In genomic region chr3:50170689-50171088, GRCh38 we compare ENCODE assay signal across 11 cellular contexts. TPM values are rescaled to one million over a fixed set of nuclear protein-coding genes. Genes with fewer than 3 reads are reported as not detected.
DNase-seq lines count a peak whose midpoint lies in the region; ATAC-seq and TF ChIP-seq lines count a peak whose summit lies in the region.
"Had no signal": no experiment of that assay in that cellular context is flagged by ENCODE, and none has a peak within 500 bp of the region (broad histone marks: within the 10 kb centered on the region; RNA-seq: fewer than 3 reads in every experiment).

No MANE protein-coding gene starts in this region.

- H3K4me2 ChIP-seq in skeletal muscle satellite cell (ENCODE audit: low read length) = peak overlapping the region; percentile 5

- H3K27me3 ChIP-seq in adrenal gland = no peaks in the 10 kb centered on the region
- H3K27me3 ChIP-seq in heart right ventricle = no peaks in the 10 kb centered on the region
- H3K27me3 ChIP-seq in skeletal muscle satellite cell (ENCODE audit: control insufficient read depth, insufficient read depth, low read length) = no peaks in the 10 kb centered on the region

- H3K9ac ChIP-seq in skeletal muscle satellite cell (ENCODE audit: low read depth, low read length) = peak overlapping the region; percentile 40

- DNase-seq in H4 (ENCODE audit: low spot score) = peak; percentile 35
- peak in 6 of 7 donors; percentile 57 to 79 (median 66) for DNase-seq in adrenal gland
- peak; percentile 64 to 85 for DNase-seq in heart right ventricle
- no peak for DNase-seq in SHP77 treated with DMSO at 0.1 percent for 48 hours (lab: John Stamatoyannopoulos, UW)
- DNase-seq in NCI-H2196 treated with DMSO at 0.1 percent for 48 hours (lab: John Stamatoyannopoulos, UW; ENCODE audit: unreplicated experiment) = no peak
- DNase-seq in HUDEP-2 (lab: John Stamatoyannopoulos, UW; ENCODE audit: unreplicated experiment in 76 of 76) = no peak
- DNase-seq in NCI-H2196 (lab: John Stamatoyannopoulos, UW; ENCODE audit: unreplicated experiment) = no peak
- DNase-seq: activated CD4-positive, alpha-beta T cell treated with anti-CD3 and anti-CD28 coated beads for 1 hour; stimulated activated CD4-positive, alpha-beta T cell treated with anti-CD3 and anti-CD28 coated beads, Interleukin-1b, Interleukin-23, amount 100 ng/mL, for 48 hours had no signal

- H3K4me3 ChIP-seq in adrenal gland = no peak overlapping the region
- H3K4me3 ChIP-seq in heart right ventricle = peak overlapping the region in 1 of 10 donors; percentile 19
- no peak overlapping the region for H3K4me3 ChIP-seq in skeletal muscle satellite cell (ENCODE audit: low read length)

- peak; percentile 57 to 84 (median 74) for ATAC-seq in heart right ventricle

- peak overlapping the region in 2 of 5 donors; percentile 38 to 67 for H3K27ac ChIP-seq in adrenal gland
- H3K27ac ChIP-seq in heart right ventricle = peak overlapping the region; percentile 41 to 91 (median 84)

- TF ChIP-seq POLR2A in adrenal gland (IDR thresholded peaks at IDR 0.05) = no peak

- intact Hi-C loops in adrenal gland (cut with DNase I) (no loop called here), heart right ventricle (cut with DNase I) (no loop called here)

- WGBS in adrenal gland, 4 donors = 50 to 80% (median 66%) methylated on average over 7 to 10 of the region's 10 CpGs
- WGBS in heart right ventricle, 2 donors = 68 to 71% methylated on average over 10 of the region's 10 CpGs

- H3K36me3 ChIP-seq in adrenal gland (replicated peaks in 1 of 2) = no peaks in the 10 kb centered on the region
- H3K36me3 ChIP-seq in heart right ventricle = peaks cover 0 to 20% (median 5%) of the 10 kb centered on the region in 9 donors
- H3K36me3 ChIP-seq in skeletal muscle satellite cell (ENCODE audit: insufficient read depth, low read length) = no peaks in the 10 kb centered on the region

- H3K9me3 ChIP-seq in adrenal gland (replicated peaks in 1 of 3) = no peaks in the 10 kb centered on the region
- H3K9me3 ChIP-seq in heart right ventricle = no peaks in the 10 kb centered on the region
- H3K9me3 ChIP-seq in skeletal muscle satellite cell (replicated peaks; ENCODE audit: low read length) = no peaks in the 10 kb centered on the region

- no peak for TF ChIP-seq CTCF in adrenal gland (IDR thresholded peaks at IDR 0.05)
- TF ChIP-seq CTCF in heart right ventricle (IDR thresholded peaks at IDR 0.05) = no peak

- H3K4me1 ChIP-seq in adrenal gland (replicated peaks in 1 of 2) = peaks cover 0 to 6% of the 10 kb centered on the region in 2 donors
- H3K4me1 ChIP-seq in heart right ventricle = peaks cover 41 to 75% (median 66%) of the 10 kb centered on the region in 9 donors
- H3K4me1 ChIP-seq in skeletal muscle satellite cell (ENCODE audit: control insufficient read depth, insufficient read depth, low read length) = peaks cover 59% of the 10 kb centered on the region

RNA-seq across cellular contexts. Expression of gene SEMA3F, which starts 15.6 kb away (rescaled TPM):
- total RNA-seq in H4 (2014; rRNA removed; shearing (Covaris generic)) = 0.33 and 3.8 TPM in 2 replicates
- total RNA-seq in adrenal gland (10 to 100 TPM in 6 of 8 donors, 1 to 10 TPM in 2; 9.0 to 21.1 (median 13.6) TPM), heart right ventricle (10 to 100 TPM in 5 of 10 donors, 1 to 10 TPM in 5; 5.1 to 37.2 (median 10.2) TPM)
- polyA plus RNA-seq in adrenal gland (10 to 100 TPM in 2 of 3 donors, 1 to 10 TPM in 1; 7.3 to 16.7 (median 14.5) TPM), heart right ventricle (10 to 100 TPM; 15.1 to 21.3 TPM)
- 2.2 and 3.0 TPM in 2 replicates for total RNA-seq in skeletal muscle satellite cell (2012; rRNA removed)
- polyA plus RNA-seq: immature natural killer cell had no signal

RNA-seq across cellular contexts. Expression of gene GNAT1, which starts 20.7 kb away (rescaled TPM):
- total RNA-seq in H4 (2014; rRNA removed; shearing (Covaris generic)) = not detected in 2 replicates
- not detected for total RNA-seq in adrenal gland
- not detected for polyA plus RNA-seq in adrenal gland
- total RNA-seq in heart right ventricle = not detected
- polyA plus RNA-seq in heart right ventricle = not detected
- not detected in 2 replicates for total RNA-seq in skeletal muscle satellite cell (2012; rRNA removed)
- polyA plus RNA-seq: immature natural killer cell had no signal

RNA-seq across cellular contexts. Expression of gene SLC38A3, which starts 34.4 kb away (rescaled TPM):
- not detected in 2 replicates for total RNA-seq in H4 (2014; rRNA removed; shearing (Covaris generic))
- total RNA-seq in adrenal gland (10 to 100 TPM in 1 of 8 donors, under 1 TPM in 5, not detected in 2; 0.07 to 48.8 (median 0.43) TPM), heart right ventricle (10 to 100 TPM in 7 of 10 donors, 1 to 10 TPM in 3; 6.2 to 16.4 (median 11.2) TPM)
- polyA plus RNA-seq in adrenal gland (under 1 TPM; 0.05 to 0.30 (median 0.08) TPM), heart right ventricle (10 to 100 TPM in 1 of 2 donors, 1 to 10 TPM in 1; 1.4 to 11.8 TPM)
- total RNA-seq in skeletal muscle satellite cell (2012; rRNA removed) = not detected in 2 replicates
- polyA plus RNA-seq: immature natural killer cell had no signal

Comparison
In these comparisons a context has a peak if more than half of its experiments do, and no peak if none do; other contexts are left out.
1. DNase-seq: peak in H4 (single experiment), adrenal gland (6 of 7) and heart right ventricle (2 of 2); none in SHP77 treated with DMSO at 0.1 percent for 48 hours (single experiment), NCI-H2196 treated with DMSO at 0.1 percent for 48 hours (single experiment), HUDEP-2 (0 of 76) and NCI-H2196 (single experiment).